ENCODE assay signal across 9 cellular contexts in genomic region chr22:19959043-19959586, GRCh38. TPM values are rescaled to one million over a fixed set of nuclear protein-coding genes. Genes with fewer than 3 reads are reported as not detected.
DNase-seq lines count a peak whose midpoint lies in the region; ATAC-seq, FAIRE-seq and TF ChIP-seq lines count a peak whose summit lies in the region.
"Had no signal": no experiment of that assay in that cellular context is flagged by ENCODE, and none has a peak within 500 bp of the region (broad histone marks: within the 10 kb centered on the region; RNA-seq: fewer than 3 reads in every experiment).

No MANE protein-coding gene starts in this region.

- peaks cover 46% of the 10 kb centered on the region for H3K4me1 ChIP-seq in hepatocyte (ENCODE audit: insufficient read depth)
- peaks cover 5% of the 10 kb centered on the region for H3K4me1 ChIP-seq in rectal smooth muscle tissue (ENCODE audit: control insufficient read depth, insufficient read depth, low read length)

- no peaks in the 10 kb centered on the region for H3K9me2 ChIP-seq in hepatocyte (replicated peaks; ENCODE audit: insufficient read depth)

- FAIRE-seq in GM12892 (lab: Jason Lieb, UNC), result no peak

- no peaks in the 10 kb centered on the region for H3K9me3 ChIP-seq in hepatocyte (ENCODE audit: low read depth)

- peaks cover 7% of the 10 kb centered on the region for H3K79me2 ChIP-seq in hepatocyte

- TF ChIP-seq POLR2A in GM12892 (IDR thresholded peaks at IDR 0.05; ENCODE audit: low read depth, low read length), result no peak

- TF ChIP-seq CTCF in astrocyte of the cerebellum (IDR thresholded peaks at IDR 0.05; ENCODE audit: low read depth, low read length, missing control alignments) (no peak), hepatocyte (IDR thresholded peaks at IDR 0.05; ENCODE audit: poor library complexity) (no peak)

- peak overlapping the region; percentile 74 for H3K4me2 ChIP-seq in hepatocyte

- DNase-seq in GM12892 (ENCODE audit: insufficient read length) (peak; percentile 5), astrocyte of the cerebellum (ENCODE audit: low read depth) (no peak), hepatocyte (ENCODE audit: low spot score) (peak; percentile 96), NCI-H1436 (lab: John Stamatoyannopoulos, UW) (no peak), NCI-H187 treated with DMSO at 0.1 percent for 48 hours (lab: John Stamatoyannopoulos, UW) (no peak)
- DNase-seq in activated naive CD4-positive, alpha-beta T cell treated with anti-CD3 and anti-CD28 coated beads, Interleukin-2, amount 50 U/mL, for 72 hours (ENCODE audit: low spot score in 2 of 2), result no peak

- no peak for ATAC-seq in HG03520 (IDR thresholded peaks at IDR 0.05; ENCODE audit: unreplicated experiment)
- no peak for ATAC-seq in activated naive CD4-positive, alpha-beta T cell treated with anti-CD3 and anti-CD28 coated beads, Interleukin-2, amount 50 U/mL, for 72 hours
- ATAC-seq: activated CD4-positive, CD25-positive, alpha-beta regulatory T cell treated with anti-CD3 and anti-CD28 coated beads, Interleukin-2, amount 50 U/mL, for 24 hours had no signal

- no peak overlapping the region for H3K9ac ChIP-seq in rectal smooth muscle tissue (ENCODE audit: low read length)

- no peaks in the 10 kb centered on the region for H3K36me3 ChIP-seq in hepatocyte (replicated peaks; ENCODE audit: insufficient read depth, low read depth)
- peaks cover 4% of the 10 kb centered on the region for H3K36me3 ChIP-seq in rectal smooth muscle tissue (ENCODE audit: control insufficient read depth, insufficient read depth, low read length)

- H3K27me3 ChIP-seq in hepatocyte, result no peaks in the 10 kb centered on the region
- no peaks in the 10 kb centered on the region for H3K27me3 ChIP-seq in rectal smooth muscle tissue (ENCODE audit: control insufficient read depth, insufficient read depth, low read length)

- no peaks in the 10 kb centered on the region for H3K9me3 Mint-ChIP-seq in activated naive CD4-positive, alpha-beta T cell treated with anti-CD3 and anti-CD28 coated beads, Interleukin-2, amount 50 U/mL, for 72 hours

- peak overlapping the region; percentile 74 for H2AFZ ChIP-seq in hepatocyte

- no peaks in the 10 kb centered on the region for H3K36me3 Mint-ChIP-seq in activated naive CD4-positive, alpha-beta T cell treated with anti-CD3 and anti-CD28 coated beads, Interleukin-2, amount 50 U/mL, for 72 hours

- no peaks in the 10 kb centered on the region for H4K20me1 ChIP-seq in hepatocyte (ENCODE audit: insufficient read depth, poor library complexity, severe bottlenecking)

- H3K27ac ChIP-seq in hepatocyte, result peak overlapping the region; percentile 94
- H3K27ac ChIP-seq in rectal smooth muscle tissue (ENCODE audit: low read depth, low read length), result peak overlapping the region; percentile 38

- H3K27ac Mint-ChIP-seq in activated naive CD4-positive, alpha-beta T cell treated with anti-CD3 and anti-CD28 coated beads, Interleukin-2, amount 50 U/mL, for 72 hours, result no peak overlapping the region

- 17% methylated on average over 21 of the region's 30 CpGs for WGBS in hepatocyte (ENCODE audit: low lambda C conversion rate, missing lambda C conversion rate)

- in situ Hi-C loops in astrocyte of the cerebellum (cut with HindIII; ENCODE audit: low sequenced_read_pairs), result no loop called here

- H3K4me3 ChIP-seq in astrocyte of the cerebellum (ENCODE audit: low read depth, low read length), result peak overlapping the region; percentile 28
- no peak overlapping the region for H3K4me3 ChIP-seq in hepatocyte
- H3K4me3 ChIP-seq in rectal smooth muscle tissue (ENCODE audit: low read length), result peak overlapping the region; percentile 29

RNA-seq across cellular contexts. Expression of gene TXNRD2, which starts 17.5 kb away (rescaled TPM):
- 10.2 TPM for polyA plus RNA-seq in GM12892 (2012; ENCODE audit: missing spikeins)
- total RNA-seq in hepatocyte, result 0.60 TPM in 1 of 2 replicates, not detected in the other
- 1.6 and 2.1 TPM in 2 replicates for polyA plus RNA-seq in hepatocyte
- 10 to 100 TPM in 1 of 2 donors, 1 to 10 TPM in 1; 4.6 to 33.0 TPM for total RNA-seq in activated naive CD4-positive, alpha-beta T cell treated with anti-CD3 and anti-CD28 coated beads, Interleukin-2, amount 50 U/mL, for 72 hours

RNA-seq across cellular contexts. Expression of gene COMT, which starts 17.5 kb away (rescaled TPM):
- 34.5 TPM for polyA plus RNA-seq in GM12892 (2012; ENCODE audit: missing spikeins)
- 74.5 and 78.2 TPM in 2 replicates for total RNA-seq in hepatocyte
- 129 and 153 TPM in 2 replicates for polyA plus RNA-seq in hepatocyte
- 100 to 1,000 TPM in 1 of 2 donors, 10 to 100 TPM in 1; 39.7 to 113 TPM for total RNA-seq in activated naive CD4-positive, alpha-beta T cell treated with anti-CD3 and anti-CD28 coated beads, Interleukin-2, amount 50 U/mL, for 72 hours

RNA-seq across cellular contexts. Expression of gene ARVCF, which starts 57.5 kb away (rescaled TPM):
- polyA plus RNA-seq in GM12892 (2012; ENCODE audit: missing spikeins), result 0.72 TPM
- total RNA-seq in hepatocyte, result 21.6 and 32.5 TPM in 2 replicates
- 23.8 and 25.8 TPM in 2 replicates for polyA plus RNA-seq in hepatocyte
- 1 to 10 TPM; 1.9 to 4.3 TPM for total RNA-seq in activated naive CD4-positive, alpha-beta T cell treated with anti-CD3 and anti-CD28 coated beads, Interleukin-2, amount 50 U/mL, for 72 hours

Comparison
In these comparisons a context has a peak if more than half of its experiments do, and no peak if none do; other contexts are left out.
1. DNase-seq: peak in GM12892 (single experiment) and hepatocyte (single experiment); none in astrocyte of the cerebellum (single experiment), NCI-H1436 (single experiment), activated naive CD4-positive, alpha-beta T cell treated with anti-CD3 and anti-CD28 coated beads, Interleukin-2, amount 50 U/mL, for 72 hours (0 of 2) and NCI-H187 treated with DMSO at 0.1 percent for 48 hours (single experiment).